In the genomic region with DNA sequence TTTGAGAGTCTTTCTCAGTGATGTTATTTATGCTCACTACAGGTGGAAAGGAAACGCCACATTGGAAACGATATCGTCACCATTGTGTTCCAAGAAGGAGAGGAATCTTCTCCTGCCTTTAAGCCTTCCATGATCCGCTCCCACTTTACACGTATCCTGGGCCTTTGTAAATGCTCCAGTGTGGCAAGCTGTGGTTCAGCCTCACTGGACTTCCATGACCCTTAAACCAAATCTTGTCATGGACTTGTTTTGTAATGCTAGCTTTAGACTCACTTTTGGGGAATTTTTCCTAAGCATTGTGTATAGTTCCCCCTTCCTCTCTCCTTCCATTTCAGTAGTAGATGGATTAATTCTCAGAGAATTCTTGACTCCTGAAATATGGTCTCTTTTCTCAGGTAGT, we compare ENCODE assay signal across 10 cellular contexts.
A peak's percentile ranks its signal among the peaks of the same experiment; 100 is the strongest.
DNase-seq lines count a peak whose midpoint lies in the region; ATAC-seq, FAIRE-seq and TF ChIP-seq lines count a peak whose summit lies in the region.
"Had no signal": no experiment of that assay in that cellular context is flagged by ENCODE, and none has a peak within 500 bp of the region (broad histone marks: within the 10 kb centered on the region; RNA-seq: fewer than 3 reads in every experiment).

No MANE protein-coding gene starts in this region.

- 83 to 85% methylated on average over 5 of the region's 5 CpGs for WGBS in heart right ventricle, 2 donors

- dilution Hi-C loops in endothelial cell of umbilical vein (cut with MboI; ENCODE audit: extremely low pct_ligation_motif_present, low sequenced_read_pairs): no loop called here

- no peak overlapping the region for H3K4me3 Mint-ChIP-seq in nephron
- no peak overlapping the region for H3K4me3 Mint-ChIP-seq in activated CD4-positive, alpha-beta T cell treated with anti-CD3 and anti-CD28 coated beads, Interleukin-2, amount 10 ng/mL, durations not matched to agents 24 days and 14 days
- no peak overlapping the region for H3K4me3 Mint-ChIP-seq in CD8-positive, alpha-beta T cell
- H3K4me3 Mint-ChIP-seq: T-helper 17 cell had no signal

- H3K79me2 ChIP-seq in endothelial cell of umbilical vein (ENCODE audit: control insufficient read depth, insufficient read depth, low read length): no peaks in the 10 kb centered on the region

- H3K27me3 Mint-ChIP-seq in nephron (ENCODE audit: low read depth): no peaks in the 10 kb centered on the region
- peaks cover 18% of the 10 kb centered on the region for H3K27me3 Mint-ChIP-seq in activated CD4-positive, alpha-beta T cell treated with anti-CD3 and anti-CD28 coated beads, Interleukin-2, amount 10 ng/mL, durations not matched to agents 24 days and 14 days
- H3K27me3 Mint-ChIP-seq in CD8-positive, alpha-beta T cell (ENCODE audit: low read depth): peaks cover 11% of the 10 kb centered on the region

- H3K9me3 ChIP-seq in heart right ventricle (no peaks in the 10 kb centered on the region), endothelial cell of umbilical vein (replicated peaks; ENCODE audit: control insufficient read depth, insufficient read depth, low read length) (no peaks in the 10 kb centered on the region), upper lobe of right lung (no peaks in the 10 kb centered on the region)
- no peaks in the 10 kb centered on the region for H3K9me3 ChIP-seq in CD8-positive, alpha-beta T cell (ENCODE audit: low read length)

- no peak overlapping the region for H2AFZ ChIP-seq in endothelial cell of umbilical vein (ENCODE audit: low read depth, low read length)

- TF ChIP-seq CTCF in heart right ventricle (IDR thresholded peaks at IDR 0.05) (no peak), endothelial cell of umbilical vein (IDR thresholded peaks at IDR 0.05; ENCODE audit: extremely low read depth in 1 of 2, insufficient read depth in 1 of 2, low read depth in 1 of 2, low read length in 2 of 2) (no peak), nephron (IDR thresholded peaks at IDR 0.05; ENCODE audit: unreplicated experiment in 3 of 3) (no peak), upper lobe of right lung (IDR thresholded peaks at IDR 0.05) (no peak)
- TF ChIP-seq CTCF in CD8-positive, alpha-beta T cell (IDR thresholded peaks at IDR 0.05): no peak

- peaks cover 36% of the 10 kb centered on the region for H3K4me1 Mint-ChIP-seq in nephron
- no peaks in the 10 kb centered on the region for H3K4me1 Mint-ChIP-seq in activated CD4-positive, alpha-beta T cell treated with anti-CD3 and anti-CD28 coated beads, Interleukin-2, amount 10 ng/mL, durations not matched to agents 24 days and 14 days
- H3K4me1 Mint-ChIP-seq in CD8-positive, alpha-beta T cell (ENCODE audit: low read depth): no peaks in the 10 kb centered on the region

- TF ChIP-seq POLR2A in endothelial cell of umbilical vein (IDR thresholded peaks at IDR 0.05; ENCODE audit: low read depth, low read length): no peak

- H3K9ac ChIP-seq in endothelial cell of umbilical vein (replicated peaks; ENCODE audit: extremely low read depth, insufficient read depth, low read length): peak overlapping the region; percentile 47

- no peaks in the 10 kb centered on the region for H4K20me1 ChIP-seq in endothelial cell of umbilical vein (replicated peaks; ENCODE audit: control insufficient read depth, extremely low read depth, insufficient read depth, low read length)

- H3K9me1 ChIP-seq in endothelial cell of umbilical vein (replicated peaks; ENCODE audit: control insufficient read depth, extremely low read depth, insufficient read depth, low read length): no peaks in the 10 kb centered on the region

- POLR2A ChIA-PET in endothelial cell of umbilical vein (lab: Charles Lee): no interaction called here
- POLR2A ChIA-PET in CD8-positive, alpha-beta T cell (lab: Charles Lee): no interaction called here

- peak overlapping the region; percentile 86 for H3K4me2 ChIP-seq in endothelial cell of umbilical vein (ENCODE audit: insufficient read depth, low read length)

- ATAC-seq in heart right ventricle (no peak), Right ventricle myocardium superior (ENCODE audit: poor library complexity) (no peak), upper lobe of right lung (no peak), GM18861 (IDR thresholded peaks at IDR 0.05; ENCODE audit: unreplicated experiment) (no peak)
- ATAC-seq in CD8-positive, alpha-beta T cell: no peak
- ATAC-seq: T-helper 17 cell had no signal

- H3K27ac Mint-ChIP-seq in nephron: peak overlapping the region; percentile 82 to 93 (median 87)
- H3K27ac Mint-ChIP-seq in activated CD4-positive, alpha-beta T cell treated with anti-CD3 and anti-CD28 coated beads, Interleukin-2, amount 10 ng/mL, durations not matched to agents 24 days and 14 days: no peak overlapping the region
- no peak overlapping the region for H3K27ac Mint-ChIP-seq in CD8-positive, alpha-beta T cell
- H3K27ac Mint-ChIP-seq: T-helper 17 cell had no signal

- H3K4me1 ChIP-seq in heart right ventricle: peaks cover 24 to 81% (median 65%) of the 10 kb centered on the region in 9 donors
- H3K4me1 ChIP-seq in endothelial cell of umbilical vein (ENCODE audit: control insufficient read depth, extremely low read depth, insufficient read depth, low read length): peaks cover 39% of the 10 kb centered on the region
- peaks cover 35% of the 10 kb centered on the region for H3K4me1 ChIP-seq in upper lobe of right lung
- H3K4me1 ChIP-seq in CD8-positive, alpha-beta T cell (ENCODE audit: insufficient read depth, low read length): no peaks in the 10 kb centered on the region

- no peak for FAIRE-seq in endothelial cell of umbilical vein (lab: Jason Lieb, UNC)

- intact Hi-C loops in heart right ventricle (cut with DNase I): no loop called here
- intact Hi-C loops in Right ventricle myocardium superior (cut with DNase I): no loop called here
- intact Hi-C loops in endothelial cell of umbilical vein (cut with micrococcal nuclease): loop anchor here (2.0 kb wide), 2 partner anchors 25 to 287 kb away; no protein-coding TSS in a partner anchor
- intact Hi-C loops in upper lobe of right lung (cut with DNase I): no loop called here
- intact Hi-C loops in activated CD4-positive, alpha-beta T cell treated with anti-CD3 and anti-CD28 coated beads, Interleukin-2, amount 10 ng/mL, durations not matched to agents 24 days and 14 days (cut with micrococcal nuclease): no loop called here
- intact Hi-C loops in CD8-positive, alpha-beta T cell (cut with DNase I, micrococcal nuclease): no loop called here

- CTCF ChIA-PET in endothelial cell of umbilical vein (lab: Charles Lee): interaction anchor here (2.2 to 2.3 kb wide), 2 partner anchors 10 to 122 kb away, joined by 7 to 13 read pairs; no protein-coding TSS in a partner anchor
- CTCF ChIA-PET in CD8-positive, alpha-beta T cell (lab: Charles Lee): no interaction called here

- DNase-seq in heart right ventricle (no peak), Right ventricle myocardium superior (no peak), endothelial cell of umbilical vein (ENCODE audit: low read depth, low spot score) (peak; percentile 18), upper lobe of right lung (no peak)
- no peak for DNase-seq in activated CD4-positive, alpha-beta T cell treated with anti-CD3 and anti-CD28 coated beads, Interleukin-2, amount 10 ng/mL, durations not matched to agents 24 days and 14 days
- DNase-seq in CD8-positive, alpha-beta T cell: no peak
- DNase-seq: activated CD4-positive, alpha-beta T cell treated with anti-CD3 and anti-CD28 coated beads, Interleukin-2, amount 50 U/mL, for 1 hour; T-helper 17 cell had no signal

- peaks cover 42% of the 10 kb centered on the region for H3K36me3 Mint-ChIP-seq in nephron (ENCODE audit: low read depth)
- H3K36me3 Mint-ChIP-seq in activated CD4-positive, alpha-beta T cell treated with anti-CD3 and anti-CD28 coated beads, Interleukin-2, amount 10 ng/mL, durations not matched to agents 24 days and 14 days (ENCODE audit: low read depth): no peaks in the 10 kb centered on the region
- no peaks in the 10 kb centered on the region for H3K36me3 Mint-ChIP-seq in CD8-positive, alpha-beta T cell

- no peaks in the 10 kb centered on the region for H3K27me3 ChIP-seq in heart right ventricle
- no peaks in the 10 kb centered on the region for H3K27me3 ChIP-seq in endothelial cell of umbilical vein (ENCODE audit: control insufficient read depth in 2 of 2, insufficient read depth in 2 of 2, low read length in 2 of 2)
- no peaks in the 10 kb centered on the region for H3K27me3 ChIP-seq in upper lobe of right lung
- no peaks in the 10 kb centered on the region for H3K27me3 ChIP-seq in CD8-positive, alpha-beta T cell (ENCODE audit: insufficient read depth, low read length)

- H3K36me3 ChIP-seq in heart right ventricle (peaks cover 0 to 31% (median 0%) of the 10 kb centered on the region in 9 donors), endothelial cell of umbilical vein (ENCODE audit: control insufficient read depth in 2 of 2, extremely low read depth in 1 of 2, insufficient read depth in 2 of 2, low read length in 2 of 2) (no peaks in the 10 kb centered on the region), upper lobe of right lung (no peaks in the 10 kb centered on the region)
- no peaks in the 10 kb centered on the region for H3K36me3 ChIP-seq in CD8-positive, alpha-beta T cell (ENCODE audit: insufficient read depth, low read length)

- no peaks in the 10 kb centered on the region for H3K9me3 Mint-ChIP-seq in nephron
- H3K9me3 Mint-ChIP-seq in activated CD4-positive, alpha-beta T cell treated with anti-CD3 and anti-CD28 coated beads, Interleukin-2, amount 10 ng/mL, durations not matched to agents 24 days and 14 days: no peaks in the 10 kb centered on the region
- H3K9me3 Mint-ChIP-seq in CD8-positive, alpha-beta T cell: no peaks in the 10 kb centered on the region

- BruUV-seq in endothelial cell of umbilical vein (replicated peaks; lab: Mats Ljungman, UMichigan): no TSS peak

- peak overlapping the region in 9 of 10 donors; percentile 36 to 82 (median 74) for H3K27ac ChIP-seq in heart right ventricle
- H3K27ac ChIP-seq in endothelial cell of umbilical vein (ENCODE audit: insufficient read depth, low read depth, low read length): peak overlapping the region; percentile 99
- H3K27ac ChIP-seq in upper lobe of right lung: peak overlapping the region; percentile 68
- no peak overlapping the region for H3K27ac ChIP-seq in CD8-positive, alpha-beta T cell (ENCODE audit: low read depth, low read length)

- no peak overlapping the region for H3K4me3 ChIP-seq in heart right ventricle
- no peak overlapping the region for H3K4me3 ChIP-seq in endothelial cell of umbilical vein (replicated peaks in 1 of 3; ENCODE audit: insufficient read depth in 1 of 3, low read depth in 1 of 3, low read length in 3 of 3)
- no peak overlapping the region for H3K4me3 ChIP-seq in upper lobe of right lung
- no peak overlapping the region for H3K4me3 ChIP-seq in CD8-positive, alpha-beta T cell (ENCODE audit: low read depth, low read length)

TF ChIP-seq in endothelial cell of umbilical vein, 7 proteins besides CTCF, POLR2A, EP300 and RAD21 (continues in another document):
- TF ChIP-seq GATA2 (IDR thresholded peaks at IDR 0.05; ENCODE audit: insufficient read depth, insufficient read length, low read depth, low read length) (no peak), POLR2AphosphoS5 (IDR thresholded peaks at IDR 0.05; ENCODE audit: insufficient read depth, low read depth, low read length) (no peak), JUN (IDR thresholded peaks at IDR 0.05; ENCODE audit: borderline replicate concordance, insufficient read depth, insufficient read length, low read depth) (no peak), MYC (IDR thresholded peaks at IDR 0.05; ENCODE audit: low read depth, low read length) (no peak), EZH2 (IDR thresholded peaks at IDR 0.05; ENCODE audit: borderline replicate concordance, low read depth, low read length, severe bottlenecking) (no peak)

Comparison
In these comparisons a context has a peak if more than half of its experiments do, and no peak if none do; other contexts are left out.
1. H3K27ac Mint-ChIP-seq: peak in nephron (3 of 3); none in activated CD4-positive, alpha-beta T cell treated with anti-CD3 and anti-CD28 coated beads, Interleukin-2, amount 10 ng/mL, durations not matched to agents 24 days and 14 days (single experiment) and CD8-positive, alpha-beta T cell (single experiment).